Comparison of ENCODE assay signal across 9 cellular contexts in the genomic region with DNA sequence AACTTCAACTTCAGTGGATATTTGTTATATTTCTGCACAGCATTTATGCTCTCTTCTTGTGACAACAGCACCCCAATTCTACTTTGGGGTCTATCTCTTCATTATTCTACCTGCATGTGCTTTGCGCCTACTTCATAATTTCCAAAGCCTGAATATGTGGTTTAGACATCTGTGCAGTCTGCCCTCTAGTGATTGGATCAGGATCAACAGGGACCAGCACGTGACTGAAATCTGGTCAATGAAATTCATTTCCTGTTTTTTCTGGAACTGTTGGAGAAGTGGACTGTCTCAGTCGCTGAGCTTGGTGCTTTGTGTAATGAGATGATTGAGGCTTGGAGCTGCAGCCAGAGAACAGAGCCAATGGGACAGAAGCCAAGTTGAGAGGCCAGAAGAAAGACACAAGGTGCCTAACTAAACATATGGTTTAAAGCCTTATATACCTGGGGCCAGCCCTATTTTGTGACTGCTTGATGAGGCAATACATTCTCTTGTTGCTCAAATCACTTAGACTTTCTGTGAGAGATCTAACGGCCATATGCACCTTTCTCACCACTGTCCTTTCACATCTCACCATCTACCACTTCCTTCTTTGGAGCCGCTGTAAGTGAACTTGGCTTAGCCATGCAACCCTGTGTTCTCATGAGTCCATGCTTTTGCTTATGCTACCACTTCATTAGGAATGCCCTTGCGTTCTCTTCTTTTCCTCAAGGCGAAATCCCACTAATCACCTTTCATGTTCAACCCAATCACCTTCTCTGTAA.
DNase-seq lines count a peak whose midpoint lies in the region; ATAC-seq and TF ChIP-seq lines count a peak whose summit lies in the region.
"Had no signal": no experiment of that assay in that cellular context is flagged by ENCODE, and none has a peak within 500 bp of the region (broad histone marks: within the 10 kb centered on the region; RNA-seq: fewer than 3 reads in every experiment).

No MANE protein-coding gene starts in this region.

- H3K36me3 Mint-ChIP-seq in endodermal cell (ENCODE audit: low read depth) (no peaks in the 10 kb centered on the region), type B pancreatic cell (no peaks in the 10 kb centered on the region)

- no peak for TF ChIP-seq POLR2A in ovary (IDR thresholded peaks at IDR 0.05)
- TF ChIP-seq POLR2A in uterus (IDR thresholded peaks at IDR 0.05): no peak

- TF ChIP-seq CTCF in endodermal cell (conservative IDR thresholded peaks at IDR 0.05) (peak; percentile 78), type B pancreatic cell (conservative IDR thresholded peaks at IDR 0.05) (peak; percentile 68), ovary (IDR thresholded peaks at IDR 0.05) (no peak), uterus (IDR thresholded peaks at IDR 0.05) (no peak)

- H3K4me1 ChIP-seq in endodermal cell (ENCODE audit: control insufficient read depth, insufficient read depth, low read length) (no peaks in the 10 kb centered on the region), ovary (ENCODE audit: insufficient read depth) (no peaks in the 10 kb centered on the region), uterus (no peaks in the 10 kb centered on the region)

- DNase-seq in COR-L47 (lab: John Stamatoyannopoulos, UW): peak; percentile 34
- DNase-seq in NCI-H226: peak; percentile 8
- peak; percentile 74 for DNase-seq in endodermal cell
- no peak for DNase-seq in type B pancreatic cell (ENCODE audit: extremely low spot score, unreplicated experiment)
- no peak for DNase-seq in ovary
- DNase-seq in NCI-H526 treated with DMSO at 0.1 percent for 48 hours (lab: John Stamatoyannopoulos, UW): no peak
- DNase-seq in uterus: no peak

- H3K4me1 Mint-ChIP-seq in endodermal cell (peaks cover 3% of the 10 kb centered on the region), type B pancreatic cell (ENCODE audit: unreplicated experiment) (peaks cover 24% of the 10 kb centered on the region)

- H3K27ac ChIP-seq in endodermal cell (ENCODE audit: low read depth, low read length) (no peak overlapping the region), ovary (no peak overlapping the region), uterus (no peak overlapping the region)

- intact Hi-C loops in ovary (cut with DNase I): no loop called here
- intact Hi-C loops in uterus (cut with DNase I; ENCODE audit: low total_unique reads): no loop called here

- TF ChIP-seq EP300 in ovary (IDR thresholded peaks at IDR 0.05): no peak

- H3K9me3 ChIP-seq in endodermal cell (ENCODE audit: control insufficient read depth, low read length) (no peaks in the 10 kb centered on the region), ovary (no peaks in the 10 kb centered on the region), uterus (no peaks in the 10 kb centered on the region)

- no peak overlapping the region for H3K9ac ChIP-seq in endodermal cell (ENCODE audit: extremely low read depth, low read length, poor library complexity, severe bottlenecking)

- H3K4me3 Mint-ChIP-seq in endodermal cell (no peak overlapping the region), type B pancreatic cell (no peak overlapping the region)
- H3K4me3 Mint-ChIP-seq: stimulated activated naive CD8-positive, alpha-beta T cell treated with anti-CD3 and anti-CD28 coated beads, Interleukin-15, Interleukin-2, amounts not matched to agents 100 ng/mL and 50 ng/mL, for 24 hours had no signal

- H3K27me3 Mint-ChIP-seq in endodermal cell (ENCODE audit: insufficient read depth) (no peaks in the 10 kb centered on the region), type B pancreatic cell (peaks cover 19% of the 10 kb centered on the region)
- H3K27me3 Mint-ChIP-seq: stimulated activated naive CD8-positive, alpha-beta T cell treated with anti-CD3 and anti-CD28 coated beads, Interleukin-15, Interleukin-2, amounts not matched to agents 100 ng/mL and 50 ng/mL, for 24 hours had no signal

- no peaks in the 10 kb centered on the region for H3K36me3 ChIP-seq in endodermal cell (ENCODE audit: control insufficient read depth, insufficient read depth, low read length)
- H3K36me3 ChIP-seq in ovary: no peaks in the 10 kb centered on the region
- no peaks in the 10 kb centered on the region for H3K36me3 ChIP-seq in uterus

- ATAC-seq in GM19043 (IDR thresholded peaks at IDR 0.05; ENCODE audit: low read depth, unreplicated experiment): peak; percentile 53

- H3K27ac Mint-ChIP-seq in endodermal cell (no peak overlapping the region), type B pancreatic cell (no peak overlapping the region)
- H3K27ac Mint-ChIP-seq: stimulated activated naive CD8-positive, alpha-beta T cell treated with anti-CD3 and anti-CD28 coated beads, Interleukin-15, Interleukin-2, amounts not matched to agents 100 ng/mL and 50 ng/mL, for 24 hours had no signal

- H3K9me3 Mint-ChIP-seq in endodermal cell: no peaks in the 10 kb centered on the region
- H3K9me3 Mint-ChIP-seq in type B pancreatic cell: peaks cover 6% of the 10 kb centered on the region
- H3K9me3 Mint-ChIP-seq: stimulated activated naive CD8-positive, alpha-beta T cell treated with anti-CD3 and anti-CD28 coated beads, Interleukin-15, Interleukin-2, amounts not matched to agents 100 ng/mL and 50 ng/mL, for 24 hours had no signal

- no peak overlapping the region for H3K4me3 ChIP-seq in endodermal cell (ENCODE audit: low read length)
- no peak overlapping the region for H3K4me3 ChIP-seq in ovary
- no peak overlapping the region for H3K4me3 ChIP-seq in uterus

- H3K27me3 ChIP-seq in endodermal cell (ENCODE audit: control insufficient read depth, insufficient read depth, low read length, poor library complexity, severe bottlenecking) (no peaks in the 10 kb centered on the region), ovary (no peaks in the 10 kb centered on the region), uterus (no peaks in the 10 kb centered on the region)

- 88 to 91% methylated on average over 6 to 7 of the region's 7 CpGs for WGBS in endodermal cell (ENCODE audit: insufficient coverage in 1 of 2, insufficient read length in 1 of 2), 2 experiments
- WGBS in ovary, 3 donors: 68 to 73% (median 71%) methylated on average over 7 of the region's 7 CpGs

Comparison
In these comparisons a context has a peak if more than half of its experiments do, and no peak if none do; other contexts are left out.
1. DNase-seq: peak in COR-L47 (single experiment), NCI-H226 (single experiment) and endodermal cell (single experiment); none in type B pancreatic cell (single experiment), ovary (0 of 5), NCI-H526 treated with DMSO at 0.1 percent for 48 hours (single experiment) and uterus (0 of 2).
2. CTCF ChIP-seq: peak in endodermal cell (single experiment) and type B pancreatic cell (single experiment); none in ovary (0 of 3) and uterus (0 of 4).